Comparison of ENCODE assay signal across 16 cellular contexts in genomic region chr6:55958790-55959189, GRCh38.
DNase-seq lines count a peak whose midpoint lies in the region; TF ChIP-seq lines count a peak whose summit lies in the region.
"Had no signal": no experiment of that assay in that cellular context is flagged by ENCODE, and none has a peak within 500 bp of the region (broad histone marks: within the 10 kb centered on the region; RNA-seq: fewer than 3 reads in every experiment).

No MANE protein-coding gene starts in this region.

- H3K36me3 Mint-ChIP-seq in osteocyte (ENCODE audit: unreplicated experiment) = no peaks in the 10 kb centered on the region
- H3K36me3 Mint-ChIP-seq in activated naive CD4-positive, alpha-beta T cell treated with anti-CD3 and anti-CD28 coated beads for 36 hours (ENCODE audit: low read depth) = no peaks in the 10 kb centered on the region
- H3K36me3 Mint-ChIP-seq: CD8-positive, alpha-beta T cell had no signal

- CTCF ChIA-PET in A673 (lab: Charles Lee) = no interaction called here
- CTCF ChIA-PET in activated naive CD4-positive, alpha-beta T cell treated with anti-CD3 and anti-CD28 coated beads for 36 hours (lab: Charles Lee) = no interaction called here

- no peak overlapping the region for H3K4me3 Mint-ChIP-seq in osteocyte (ENCODE audit: unreplicated experiment)
- H3K4me3 Mint-ChIP-seq in activated naive CD4-positive, alpha-beta T cell treated with anti-CD3 and anti-CD28 coated beads for 36 hours = no peak overlapping the region
- H3K4me3 Mint-ChIP-seq: B cell; CD8-positive, alpha-beta T cell had no signal

- H3K27me3 ChIP-seq in A673 (replicated peaks; ENCODE audit: insufficient read depth, low read depth, low read length, poor library complexity) (no peaks in the 10 kb centered on the region), ascending aorta (no peaks in the 10 kb centered on the region)
- H3K27me3 ChIP-seq: BLaER1 treated with 17β-estradiol and CSF1 and Interleukin-3, amounts not matched to agents 10 nM and 100 nM had no signal

- no peak overlapping the region for H3K27ac Mint-ChIP-seq in osteocyte (ENCODE audit: unreplicated experiment)
- H3K27ac Mint-ChIP-seq in activated naive CD4-positive, alpha-beta T cell treated with anti-CD3 and anti-CD28 coated beads for 36 hours = no peak overlapping the region
- H3K27ac Mint-ChIP-seq: B cell; CD8-positive, alpha-beta T cell had no signal

- H3K27me3 Mint-ChIP-seq in osteocyte (ENCODE audit: unreplicated experiment) = no peaks in the 10 kb centered on the region
- H3K27me3 Mint-ChIP-seq in activated naive CD4-positive, alpha-beta T cell treated with anti-CD3 and anti-CD28 coated beads for 36 hours (ENCODE audit: low read depth) = no peaks in the 10 kb centered on the region
- H3K27me3 Mint-ChIP-seq: B cell had no signal

- H3K27ac ChIP-seq in A673 (ENCODE audit: low read depth, low read length, poor library complexity, severe bottlenecking) (peak overlapping the region; percentile 71), SK-N-MC (peak overlapping the region; percentile 96), ascending aorta (no peak overlapping the region)
- H3K27ac ChIP-seq: BLaER1 treated with 17β-estradiol and CSF1 and Interleukin-3, amounts not matched to agents 10 nM and 100 nM; GM23248 had no signal

- POLR2A ChIA-PET in A673 (lab: Charles Lee; ENCODE audit: low non-redundant PET) = no interaction called here

- H3K4me3 ChIP-seq in A673 (ENCODE audit: low read depth, low read length, poor library complexity, severe bottlenecking) (no peak overlapping the region), SK-N-MC (peak overlapping the region; percentile 76), ascending aorta (no peak overlapping the region)
- H3K4me3 ChIP-seq: BLaER1 treated with 17β-estradiol and CSF1 and Interleukin-3, amounts not matched to agents 10 nM and 100 nM; GM12878; GM23248 had no signal

- no peaks in the 10 kb centered on the region for H3K9me3 ChIP-seq in A673 (ENCODE audit: low read depth, low read length, poor library complexity, severe bottlenecking)
- H3K9me3 ChIP-seq in SK-N-MC (ENCODE audit: low read depth, low read length) = no peaks in the 10 kb centered on the region
- no peaks in the 10 kb centered on the region for H3K9me3 ChIP-seq in ascending aorta
- H3K9me3 ChIP-seq: BLaER1 treated with 17β-estradiol and CSF1 and Interleukin-3, amounts not matched to agents 10 nM and 100 nM had no signal

- H3K9me3 Mint-ChIP-seq in osteocyte (ENCODE audit: unreplicated experiment) = no peaks in the 10 kb centered on the region
- H3K9me3 Mint-ChIP-seq in activated naive CD4-positive, alpha-beta T cell treated with anti-CD3 and anti-CD28 coated beads for 36 hours = no peaks in the 10 kb centered on the region

- TF ChIP-seq CTCF in A673 (conservative IDR thresholded peaks at IDR 0.05; ENCODE audit: low read depth, low read length) (no peak), ascending aorta (IDR thresholded peaks at IDR 0.05) (no peak), osteocyte (IDR thresholded peaks at IDR 0.05) (no peak)

- intact Hi-C loops in A673 (cut with micrococcal nuclease; ENCODE audit: unreplicated experiment) = no loop called here
- intact Hi-C loops in ascending aorta (cut with DNase I) = no loop called here
- intact Hi-C loops in activated naive CD4-positive, alpha-beta T cell treated with anti-CD3 and anti-CD28 coated beads for 36 hours (cut with micrococcal nuclease) = loop anchor here (10.0 kb wide), 1 partner anchor 684 kb away; no protein-coding TSS in a partner anchor

- no peaks in the 10 kb centered on the region for H3K36me3 ChIP-seq in A673 (ENCODE audit: insufficient read depth, low read length, poor library complexity, severe bottlenecking)
- peaks cover 7% of the 10 kb centered on the region; the same call in 1 of the 2 replicates for H3K36me3 ChIP-seq in SK-N-MC (ENCODE audit: insufficient read depth, low read length)
- no peaks in the 10 kb centered on the region for H3K36me3 ChIP-seq in ascending aorta
- H3K36me3 ChIP-seq: BLaER1 treated with 17β-estradiol and CSF1 and Interleukin-3, amounts not matched to agents 10 nM and 100 nM had no signal

- DNase-seq in A673 (ENCODE audit: low spot score) (no peak), NCI-H526 (lab: John Stamatoyannopoulos, UW) (peak; percentile 3 to 13), SK-N-MC (ENCODE audit: low read depth, low spot score) (no peak), cerebellum (ENCODE audit: low spot score) (peak; percentile 31), ascending aorta (ENCODE audit: low spot score in 2 of 2) (no peak), NCI-H1930 (lab: John Stamatoyannopoulos, UW) (no peak), osteocyte (ENCODE audit: extremely low spot score, unreplicated experiment) (no peak)
- no peak for DNase-seq in activated naive CD4-positive, alpha-beta T cell treated with anti-CD3 and anti-CD28 coated beads for 36 hours
- DNase-seq: 8988T; Calu3; CD8-positive, alpha-beta T cell; DMS79 treated with DMSO at 0.1 percent for 48 hours had no signal

- BruUV-seq in A673 (replicated peaks; lab: Mats Ljungman, UMichigan) = no TSS peak

- H3K4me1 Mint-ChIP-seq in osteocyte (ENCODE audit: unreplicated experiment) = peaks cover 6% of the 10 kb centered on the region
- H3K4me1 Mint-ChIP-seq in activated naive CD4-positive, alpha-beta T cell treated with anti-CD3 and anti-CD28 coated beads for 36 hours (ENCODE audit: low read depth) = no peaks in the 10 kb centered on the region
- H3K4me1 Mint-ChIP-seq: B cell had no signal

- peak overlapping the region; percentile 72 for H3K9ac ChIP-seq in SK-N-MC (ENCODE audit: insufficient read length)
- H3K9ac ChIP-seq: BLaER1 treated with 17β-estradiol and CSF1 and Interleukin-3, amounts not matched to agents 10 nM and 100 nM; GM23248 had no signal

- H3K4me1 ChIP-seq in A673 (ENCODE audit: insufficient read depth, low read length, poor library complexity, severe bottlenecking) (peaks cover 35% of the 10 kb centered on the region), ascending aorta (no peaks in the 10 kb centered on the region)
- H3K4me1 ChIP-seq: BLaER1 treated with 17β-estradiol and CSF1 and Interleukin-3, amounts not matched to agents 10 nM and 100 nM had no signal

Comparison
In these comparisons a context has a peak if more than half of its experiments do, and no peak if none do; other contexts are left out.
1. DNase-seq: peak in NCI-H526 (2 of 2) and cerebellum (single experiment); none in A673 (single experiment), SK-N-MC (single experiment), ascending aorta (0 of 2), NCI-H1930 (0 of 2), osteocyte (single experiment) and activated naive CD4-positive, alpha-beta T cell treated with anti-CD3 and anti-CD28 coated beads for 36 hours (single experiment).
2. H3K27ac ChIP-seq: peak in A673 (single experiment) and SK-N-MC (single experiment); none in ascending aorta (0 of 2).